Comparison of ENCODE assay signal across 8 cellular contexts in the genomic region with DNA sequence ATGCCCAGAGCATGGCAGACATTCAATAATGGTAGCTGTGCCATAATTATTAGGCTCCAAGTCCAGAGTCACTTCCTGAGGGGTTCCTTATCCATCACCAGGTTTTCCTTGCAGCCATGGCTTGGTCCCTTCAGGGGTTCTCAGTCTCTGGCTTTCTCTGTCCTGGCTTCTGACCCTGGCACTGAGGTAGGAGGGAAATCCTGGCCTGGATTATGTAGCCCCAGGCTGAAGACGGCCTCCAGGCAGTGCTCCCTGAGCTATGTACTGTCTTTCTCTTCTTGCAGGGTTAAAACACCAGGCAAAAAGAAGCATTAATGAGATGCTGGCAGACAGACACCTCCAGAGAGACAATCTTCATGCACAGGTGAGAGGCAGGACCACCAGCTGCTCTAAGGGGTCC. TPM values are rescaled to one million over a fixed set of nuclear protein-coding genes. Genes with fewer than 3 reads are reported as not detected.
DNase-seq lines count a peak whose midpoint lies in the region; ATAC-seq and TF ChIP-seq lines count a peak whose summit lies in the region.

No MANE protein-coding gene starts in this region.

- no peaks in the 10 kb centered on the region for H3K9me3 ChIP-seq in effector memory CD4-positive, alpha-beta T cell (ENCODE audit: control insufficient read depth, low read length)

- H3K36me3 ChIP-seq in effector memory CD4-positive, alpha-beta T cell (ENCODE audit: control insufficient read depth, insufficient read depth, low read length): no peaks in the 10 kb centered on the region

- ATAC-seq in foreskin keratinocyte: peak; percentile 45

- no peak overlapping the region for H3K4me3 ChIP-seq in skeletal muscle cell (ENCODE audit: low read depth, low read length)
- H3K4me3 ChIP-seq in effector memory CD4-positive, alpha-beta T cell (ENCODE audit: insufficient read depth, low read depth, low read length, poor library complexity, severe bottlenecking): no peak overlapping the region

- TF ChIP-seq CTCF in foreskin keratinocyte (conservative IDR thresholded peaks at IDR 0.05): no peak

- no peak overlapping the region for H3K27ac ChIP-seq in foreskin keratinocyte
- no peak overlapping the region for H3K27ac ChIP-seq in effector memory CD4-positive, alpha-beta T cell (ENCODE audit: insufficient read depth, low read length, poor library complexity, severe bottlenecking)

- no peaks in the 10 kb centered on the region for H3K27me3 ChIP-seq in foreskin keratinocyte
- no peaks in the 10 kb centered on the region for H3K27me3 ChIP-seq in effector memory CD4-positive, alpha-beta T cell (replicated peaks; ENCODE audit: control insufficient read depth, insufficient read depth, low read length, poor library complexity, severe bottlenecking)

- peak in 2 of 3 donors; percentile 10 to 14 for DNase-seq in stimulated activated CD4-positive, alpha-beta T cell treated with anti-CD3 and anti-CD28 coated beads, Interleukin-12 subunit alpha, Interleukin-12 subunit beta, amount 100 ng/mL, for 48 hours (ENCODE audit: low read depth in 2 of 3, low spot score in 1 of 3)
- no peak for DNase-seq in stimulated activated CD4-positive, alpha-beta T cell treated with anti-CD3 and anti-CD28 coated beads, Interleukin-4, amount 100 ng/mL, for 4 hours
- DNase-seq in NAMALWA (ENCODE audit: low spot score): peak; percentile 88
- peak; percentile 54 to 83 for DNase-seq in SW 1271 (lab: John Stamatoyannopoulos, UW)
- DNase-seq in foreskin keratinocyte: peak; percentile 76 to 88
- DNase-seq in skeletal muscle cell (ENCODE audit: low read depth): peak; percentile 87
- no peak for DNase-seq in activated effector memory CD4-positive, alpha-beta T cell treated with anti-CD3 and anti-CD28 coated beads, Interleukin-2, amount 50 U/mL, for 16 hours
- no peak for DNase-seq in effector memory CD4-positive, alpha-beta T cell

- peaks cover under 1% of the 10 kb centered on the region for H3K4me1 ChIP-seq in foreskin keratinocyte
- H3K4me1 ChIP-seq in effector memory CD4-positive, alpha-beta T cell (ENCODE audit: control insufficient read depth, insufficient read depth, low read length, poor library complexity, severe bottlenecking): no peaks in the 10 kb centered on the region

RNA-seq across cellular contexts. Expression of a gene that starts 9.5 kb away (rescaled TPM):
- total RNA-seq in foreskin keratinocyte: 5.7 and 6.4 TPM in 2 replicates
- polyA plus RNA-seq in foreskin keratinocyte: 4.1 and 5.2 TPM in 2 replicates

RNA-seq across cellular contexts. Expression of a gene that starts 34.5 kb away (rescaled TPM):
- 0.42 and 0.75 TPM in 2 replicates for total RNA-seq in foreskin keratinocyte
- polyA plus RNA-seq in foreskin keratinocyte: 0.30 and 0.43 TPM in 2 replicates

Comparison
In these comparisons a context has a peak if more than half of its experiments do, and no peak if none do; other contexts are left out.
1. DNase-seq: peak in stimulated activated CD4-positive, alpha-beta T cell treated with anti-CD3 and anti-CD28 coated beads, Interleukin-12 subunit alpha, Interleukin-12 subunit beta, amount 100 ng/mL, for 48 hours (2 of 3), NAMALWA (single experiment), SW 1271 (2 of 2), foreskin keratinocyte (2 of 2) and skeletal muscle cell (single experiment); none in stimulated activated CD4-positive, alpha-beta T cell treated with anti-CD3 and anti-CD28 coated beads, Interleukin-4, amount 100 ng/mL, for 4 hours (0 of 2), activated effector memory CD4-positive, alpha-beta T cell treated with anti-CD3 and anti-CD28 coated beads, Interleukin-2, amount 50 U/mL, for 16 hours (single experiment) and effector memory CD4-positive, alpha-beta T cell (0 of 3).